ENCODE assay signal across 7 cellular contexts in the genomic region with DNA sequence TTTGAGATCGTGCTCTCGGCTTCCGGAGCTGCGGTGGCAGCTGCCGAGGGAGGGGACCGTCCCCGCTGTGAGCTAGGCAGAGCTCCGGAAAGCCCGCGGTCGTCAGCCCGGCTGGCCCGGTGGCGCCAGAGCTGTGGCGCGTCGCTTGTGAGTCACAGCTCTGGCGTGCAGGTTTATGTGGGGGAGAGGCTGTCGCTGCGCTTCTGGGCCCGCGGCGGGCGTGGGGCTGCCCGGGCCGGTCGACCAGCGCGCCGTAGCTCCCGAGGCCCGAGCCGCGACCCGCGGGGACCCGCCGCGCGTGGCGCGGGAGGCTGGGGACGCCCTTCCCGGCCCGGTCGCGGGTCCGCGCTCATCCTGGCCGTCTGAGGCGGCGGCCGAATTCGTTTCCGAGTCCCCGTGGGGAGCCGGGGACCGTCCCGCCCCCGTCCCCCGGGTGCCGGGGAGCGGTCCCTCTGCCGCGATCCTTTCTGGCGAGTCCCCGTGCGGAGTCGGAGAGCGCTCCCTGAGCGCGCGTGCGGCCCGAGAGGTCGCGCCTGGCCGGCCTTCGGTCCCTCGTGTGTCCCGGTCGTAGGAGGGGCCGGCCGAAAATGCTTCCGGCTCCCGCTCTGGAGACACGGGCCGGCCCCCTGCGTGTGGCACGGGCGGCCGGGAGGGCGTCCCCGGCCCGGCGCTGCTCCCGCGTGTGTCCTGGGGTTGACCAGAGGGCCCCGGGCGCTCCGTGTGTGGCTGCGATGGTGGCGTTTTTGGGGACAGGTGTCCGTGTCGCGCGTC.
DNase-seq lines count a peak whose midpoint lies in the region; ATAC-seq and TF ChIP-seq lines count a peak whose summit lies in the region.
"Not testable (repeated sequence)": the region's sequence is repeated elsewhere in the genome, so short reads cannot be mapped to it uniquely, and the experiment has no call there.

No MANE protein-coding gene starts in this region.

- not testable (repeated sequence) for TF ChIP-seq CTCF in WTC11 (IDR thresholded peaks at IDR 0.05); heart left ventricle (IDR thresholded peaks at IDR 0.05); lower lobe of right lung (IDR thresholded peaks at IDR 0.05); psoas muscle (IDR thresholded peaks at IDR 0.05)

- not testable (repeated sequence) for H3K9me3 ChIP-seq in heart left ventricle, lower lobe of right lung, psoas muscle

- H3K9me3 Mint-ChIP-seq in WTC11; activated naive CD8-positive, alpha-beta T cell treated with anti-CD3 and anti-CD28 coated beads, Interleukin-2, amount 50 U/mL, for 24 hours: not testable (repeated sequence)

- POLR2A ChIA-PET in WTC11 (lab: Charles Lee): not testable (repeated sequence)

- not testable (repeated sequence) for DNase-seq in WTC11 (ENCODE audit: low spot score); activated naive CD8-positive, alpha-beta T cell treated with anti-CD3 and anti-CD28 coated beads, Interleukin-2, amount 50 U/mL, for 24 hours; heart left ventricle; lower lobe of right lung; psoas muscle

- not testable (repeated sequence) for H3K4me3 ChIP-seq in heart left ventricle, lower lobe of right lung, psoas muscle

- H3K4me1 Mint-ChIP-seq in WTC11; activated naive CD8-positive, alpha-beta T cell treated with anti-CD3 and anti-CD28 coated beads, Interleukin-2, amount 50 U/mL, for 24 hours: not testable (repeated sequence)

- not testable (repeated sequence) for H3K27me3 ChIP-seq in heart left ventricle; lower lobe of right lung (ENCODE audit: low read depth); psoas muscle (ENCODE audit: insufficient read depth in 3 of 3, low read length in 2 of 3)

- not testable (repeated sequence) for TF ChIP-seq POLR2A in heart left ventricle (IDR thresholded peaks at IDR 0.05)

- H3K27ac ChIP-seq in heart left ventricle, lower lobe of right lung, psoas muscle: not testable (repeated sequence)

- WGBS in heart left ventricle, 4 donors: no CpG with 5 or more reads among the region's 107 CpGs
- WGBS in psoas muscle, 3 donors: no CpG with 5 or more reads among the region's 107 CpGs

- not testable (repeated sequence) for H3K4me3 Mint-ChIP-seq in WTC11; activated naive CD8-positive, alpha-beta T cell treated with anti-CD3 and anti-CD28 coated beads, Interleukin-2, amount 50 U/mL, for 24 hours

- intact Hi-C loops in heart left ventricle (cut with DNase I); lower lobe of right lung (cut with DNase I); psoas muscle (cut with DNase I): not testable (repeated sequence)

- CTCF ChIA-PET in WTC11 (lab: Charles Lee): not testable (repeated sequence)

- H3K27ac Mint-ChIP-seq in WTC11; activated naive CD8-positive, alpha-beta T cell treated with anti-CD3 and anti-CD28 coated beads, Interleukin-2, amount 50 U/mL, for 24 hours: not testable (repeated sequence)

- not testable (repeated sequence) for H3K36me3 Mint-ChIP-seq in WTC11; activated naive CD8-positive, alpha-beta T cell treated with anti-CD3 and anti-CD28 coated beads, Interleukin-2, amount 50 U/mL, for 24 hours (ENCODE audit: low read depth)

- not testable (repeated sequence) for H3K36me3 ChIP-seq in heart left ventricle; lower lobe of right lung; psoas muscle (ENCODE audit: insufficient read depth in 1 of 2, low read depth in 1 of 2)

- not testable (repeated sequence) for H3K4me1 ChIP-seq in heart left ventricle, lower lobe of right lung, psoas muscle

- not testable (repeated sequence) for H3K27me3 Mint-ChIP-seq in WTC11 (ENCODE audit: low read depth); activated naive CD8-positive, alpha-beta T cell treated with anti-CD3 and anti-CD28 coated beads, Interleukin-2, amount 50 U/mL, for 24 hours

- ATAC-seq in GM18867 (IDR thresholded peaks at IDR 0.05; ENCODE audit: unreplicated experiment) (peak; percentile 90), HG03442 (IDR thresholded peaks at IDR 0.05; ENCODE audit: unreplicated experiment) (peak; percentile 42), WTC11 (peak; percentile 100), heart left ventricle (peak; percentile 42 to 100 (median 98)), lower lobe of right lung (peak; percentile 100), psoas muscle (peak; percentile 99 to 100 (median 100))
- peak; percentile 100 for ATAC-seq in activated naive CD8-positive, alpha-beta T cell treated with anti-CD3 and anti-CD28 coated beads, Interleukin-2, amount 50 U/mL, for 24 hours

Comparison
In these comparisons a context has a peak if more than half of its experiments do, and no peak if none do; other contexts are left out.
1. ATAC-seq: peak in every context shown above with its lines; median percentile 100 in WTC11; 100 in activated naive CD8-positive, alpha-beta T cell treated with anti-CD3 and anti-CD28 coated beads, Interleukin-2, amount 50 U/mL, for 24 hours; 100 in lower lobe of right lung; 100 in psoas muscle; 98 in heart left ventricle; 90 in GM18867; 42 in HG03442.